ENCODE assay signal across 8 cellular contexts in the genomic region with DNA sequence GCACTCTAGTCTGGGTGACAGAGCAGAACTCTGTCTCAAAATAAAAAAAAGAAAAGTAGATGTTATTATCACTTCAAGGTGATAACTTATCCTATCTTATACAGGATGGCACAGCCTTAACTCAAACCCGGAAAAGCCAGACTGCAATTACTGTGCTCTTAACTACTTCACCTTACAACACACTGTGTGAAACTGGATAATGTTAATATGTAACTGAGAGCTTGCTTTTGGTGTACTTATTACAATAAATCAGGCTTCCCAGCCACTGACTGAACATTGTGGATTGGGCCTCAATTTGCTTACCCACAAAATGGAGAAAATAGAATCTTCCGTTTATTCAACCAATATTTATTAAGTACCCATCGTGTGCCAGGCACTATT. TPM values are rescaled to one million over a fixed set of nuclear protein-coding genes. Genes with fewer than 3 reads are reported as not detected.
DNase-seq lines count a peak whose midpoint lies in the region; ATAC-seq and TF ChIP-seq lines count a peak whose summit lies in the region.

No MANE protein-coding gene starts in this region.

- H3K4me3 ChIP-seq in SK-N-SH (ENCODE audit: low read depth in 2 of 2, low read length in 1 of 2), result peak overlapping the region; percentile 92 to 97; a peak in 2 of 4 replicates
- H3K4me3 ChIP-seq in OCI-LY1 (ENCODE audit: low read depth, low read length, poor library complexity, severe bottlenecking), result peak overlapping the region; percentile 97
- H3K4me3 ChIP-seq in endodermal cell (ENCODE audit: low read length), result peak overlapping the region; percentile 97
- no peak overlapping the region for H3K4me3 ChIP-seq in trophoblast cell (ENCODE audit: low read depth, low read length)

- DNase-seq in SK-N-SH (no peak), endodermal cell (no peak), trophoblast cell (no peak), NCI-H1436 treated with DMSO at 0.1 percent for 48 hours (lab: John Stamatoyannopoulos, UW) (no peak), NCI-H2171 treated with DMSO at 0.1 percent for 48 hours (lab: John Stamatoyannopoulos, UW) (no peak)

- ATAC-seq in SK-N-SH treated with all-trans-retinoic acid at 6 μM for 48 hours (no peak), HG03342 (IDR thresholded peaks at IDR 0.05; ENCODE audit: unreplicated experiment) (no peak)

- no peaks in the 10 kb centered on the region for H3K9me3 Mint-ChIP-seq in endodermal cell

- TF ChIP-seq RAD21 in SK-N-SH (IDR thresholded peaks at IDR 0.05; ENCODE audit: low read length), result no peak

- H3K79me2 ChIP-seq in SK-N-SH (ENCODE audit: insufficient read depth) (peaks cover 55% of the 10 kb centered on the region), OCI-LY1 (ENCODE audit: insufficient read depth, low read length) (peaks cover 42% of the 10 kb centered on the region), trophoblast cell (ENCODE audit: control insufficient read depth, insufficient read depth, low read length, poor library complexity) (no peaks in the 10 kb centered on the region)

- peaks cover 16% of the 10 kb centered on the region for H3K4me1 Mint-ChIP-seq in endodermal cell

- TF ChIP-seq CTCF in SK-N-SH (IDR thresholded peaks at IDR 0.05) (no peak), OCI-LY1 (IDR thresholded peaks at IDR 0.05; ENCODE audit: low read length) (no peak), endodermal cell (conservative IDR thresholded peaks at IDR 0.05) (no peak)

- H3F3A ChIP-seq in SK-N-SH (replicated peaks; ENCODE audit: insufficient read depth) (no peaks in the 10 kb centered on the region), OCI-LY1 (ENCODE audit: insufficient read depth, low read length) (no peaks in the 10 kb centered on the region)

- H2BK5ac ChIP-seq in trophoblast cell (ENCODE audit: low read depth, low read length, poor library complexity), result no peak overlapping the region

- H3K9me2 ChIP-seq in SK-N-SH (no peaks in the 10 kb centered on the region), OCI-LY1 (ENCODE audit: low read depth, low read length) (no peaks in the 10 kb centered on the region)

- peak overlapping the region; percentile 25 for H3K4ac ChIP-seq in trophoblast cell (ENCODE audit: low read depth, low read length)

- H3K27me3 Mint-ChIP-seq in endodermal cell (ENCODE audit: insufficient read depth), result no peaks in the 10 kb centered on the region

- 36% methylated on average over 3 of the region's 3 CpGs for WGBS in SK-N-SH (ENCODE audit: low lambda C conversion rate)
- WGBS in endodermal cell (ENCODE audit: insufficient coverage in 1 of 2, insufficient read length in 1 of 2), 2 experiments, result 70% methylated on average over 3 of the region's 3 CpGs; no CpG with 5 or more reads in 1 of the 2 experiments
- WGBS in trophoblast cell (ENCODE audit: extremely low coverage, insufficient coverage, insufficient read length), result no CpG with 5 or more reads among the region's 3 CpGs

- no peak overlapping the region for H2BK120ac ChIP-seq in trophoblast cell (ENCODE audit: insufficient read depth, low read length, poor library complexity)

- POLR2A ChIA-PET in SK-N-SH (lab: Yijun Ruan, JAX), result no interaction called here

- H3K27ac ChIP-seq in SK-N-SH (ENCODE audit: low read depth in 2 of 2, low read length in 1 of 2) (no peak overlapping the region), OCI-LY1 (ENCODE audit: low read depth, low read length, poor library complexity, severe bottlenecking) (peak overlapping the region; percentile 86), endodermal cell (ENCODE audit: low read depth, low read length) (no peak overlapping the region), trophoblast cell (ENCODE audit: low read depth, low read length) (no peak overlapping the region)

- H2BK12ac ChIP-seq in trophoblast cell (ENCODE audit: low read length), result no peak overlapping the region

- CTCF ChIA-PET in SK-N-SH (lab: Yijun Ruan, JAX), result no interaction called here

- peak overlapping the region; percentile 79 for H3K4me2 ChIP-seq in SK-N-SH
- peak overlapping the region; percentile 97 for H3K4me2 ChIP-seq in OCI-LY1 (ENCODE audit: low read length)
- no peak overlapping the region for H3K4me2 ChIP-seq in trophoblast cell (ENCODE audit: low read length)

- H2AK5ac ChIP-seq in trophoblast cell (ENCODE audit: low read length), result no peak overlapping the region

- no peak overlapping the region for H4K12ac ChIP-seq in trophoblast cell (ENCODE audit: low read depth, low read length)

- peaks cover 43% of the 10 kb centered on the region for H3K36me3 Mint-ChIP-seq in endodermal cell (ENCODE audit: low read depth)

- H3K36me3 ChIP-seq in SK-N-SH (replicated peaks in 1 of 2; ENCODE audit: control insufficient read depth in 1 of 2, insufficient read depth in 2 of 2, low read length in 1 of 2) (peaks cover 15% of the 10 kb centered on the region in 2 experiments), OCI-LY1 (ENCODE audit: insufficient read depth, low read length) (peaks cover 52% of the 10 kb centered on the region), endodermal cell (ENCODE audit: control insufficient read depth, insufficient read depth, low read length) (peaks cover 37% of the 10 kb centered on the region), trophoblast cell (ENCODE audit: control insufficient read depth in 1 of 2, insufficient read depth in 2 of 2, low read length in 2 of 2) (peaks cover 7 to 18% of the 10 kb centered on the region in 2 experiments)

- no peak overlapping the region for H3K27ac Mint-ChIP-seq in endodermal cell

- no peak overlapping the region for H4K8ac ChIP-seq in trophoblast cell (ENCODE audit: low read depth, low read length)

- H3K27me3 ChIP-seq in SK-N-SH (ENCODE audit: insufficient read depth) (no peaks in the 10 kb centered on the region), OCI-LY1 (ENCODE audit: insufficient read depth, low read length) (no peaks in the 10 kb centered on the region), endodermal cell (ENCODE audit: control insufficient read depth, insufficient read depth, low read length, poor library complexity, severe bottlenecking) (no peaks in the 10 kb centered on the region), trophoblast cell (ENCODE audit: insufficient read depth, low read length) (no peaks in the 10 kb centered on the region)

- H3K9ac ChIP-seq in SK-N-SH, result peak overlapping the region; percentile 92; the same call in 1 of the 2 replicates
- H3K9ac ChIP-seq in OCI-LY1 (ENCODE audit: low read length), result peak overlapping the region; percentile 99
- peak overlapping the region; percentile 97 for H3K9ac ChIP-seq in endodermal cell (ENCODE audit: extremely low read depth, low read length, poor library complexity, severe bottlenecking)
- H3K9ac ChIP-seq in trophoblast cell (ENCODE audit: low read length), result no peak overlapping the region

- H3K14ac ChIP-seq in trophoblast cell (ENCODE audit: low read length), result no peak overlapping the region

- no peaks in the 10 kb centered on the region for H3K9me3 ChIP-seq in SK-N-SH
- no peaks in the 10 kb centered on the region for H3K9me3 ChIP-seq in OCI-LY1 (ENCODE audit: low read length)
- no peaks in the 10 kb centered on the region for H3K9me3 ChIP-seq in endodermal cell (ENCODE audit: control insufficient read depth, low read length)
- H3K9me3 ChIP-seq in trophoblast cell (ENCODE audit: insufficient read depth, low read depth, low read length), result no peaks in the 10 kb centered on the region

- no peak for TF ChIP-seq EP300 in SK-N-SH (IDR thresholded peaks at IDR 0.05; ENCODE audit: borderline replicate concordance in 1 of 2, low read depth in 1 of 2, low read length in 1 of 2)

- H3K4me3 Mint-ChIP-seq in endodermal cell, result peak overlapping the region; percentile 96

- H4K91ac ChIP-seq in trophoblast cell (ENCODE audit: low read depth, low read length), result no peak overlapping the region

- H4K20me1 ChIP-seq in SK-N-SH (ENCODE audit: insufficient read depth) (no peaks in the 10 kb centered on the region), OCI-LY1 (ENCODE audit: insufficient read depth, low read length) (no peaks in the 10 kb centered on the region)

- H3K4me1 ChIP-seq in SK-N-SH (ENCODE audit: control insufficient read depth in 1 of 2, insufficient read depth in 2 of 2, low read depth in 1 of 2, low read length in 1 of 2) (peaks cover 6 to 14% of the 10 kb centered on the region in 2 experiments; a peak in 2 of 4 replicates), OCI-LY1 (ENCODE audit: insufficient read depth, low read length, severe bottlenecking) (peaks cover 30% of the 10 kb centered on the region), endodermal cell (ENCODE audit: control insufficient read depth, insufficient read depth, low read length) (no peaks in the 10 kb centered on the region), trophoblast cell (ENCODE audit: control insufficient read depth in 1 of 2, insufficient read depth in 2 of 2, low read length in 2 of 2) (no peaks in the 10 kb centered on the region)

- H3K79me1 ChIP-seq in trophoblast cell (ENCODE audit: low read length), result peaks cover 5% of the 10 kb centered on the region

- H3K18ac ChIP-seq in trophoblast cell (ENCODE audit: low read length), result no peak overlapping the region

- no peak overlapping the region for H3K23ac ChIP-seq in trophoblast cell (ENCODE audit: low read length)

- H2AFZ ChIP-seq in SK-N-SH (ENCODE audit: low read depth) (peak overlapping the region; percentile 90; the same call in 1 of the 2 replicates), OCI-LY1 (ENCODE audit: low read length) (no peak overlapping the region), trophoblast cell (ENCODE audit: insufficient read depth, low read length, poor library complexity) (no peak overlapping the region)

RNA-seq across cellular contexts. Expression of a gene that starts 1.4 kb away (rescaled TPM):
- polyA plus RNA-seq in SK-N-SH (2012; rRNA removed), result 4.9 and 5.2 TPM in 2 replicates
- 3.8 and 5.1 TPM in 2 replicates for polyA plus RNA-seq in SK-N-SH (2012; cell fraction: cytosol; rRNA removed)
- 3.9 and 4.9 TPM in 2 replicates for polyA plus RNA-seq in SK-N-SH (2012; cell fraction: nucleus; rRNA removed)
- total RNA-seq in endodermal cell, result 10 to 100 TPM; 23.0 to 25.5 TPM
- polyA plus RNA-seq in endodermal cell (2013, experiment 1 of 2), result 24.6 TPM
- polyA plus RNA-seq in endodermal cell (2013, experiment 2 of 2), result 22.5 TPM
- polyA plus RNA-seq in trophoblast cell (2013), result 11.3 and 11.6 TPM in 2 replicates

RNA-seq across cellular contexts. Expression of a gene that starts 1.6 kb away (rescaled TPM):
- 20.4 and 24.3 TPM in 2 replicates for polyA plus RNA-seq in SK-N-SH (2012; rRNA removed)
- 13.8 and 16.8 TPM in 2 replicates for polyA plus RNA-seq in SK-N-SH (2012; cell fraction: cytosol; rRNA removed)
- 45.4 and 52.8 TPM in 2 replicates for polyA plus RNA-seq in SK-N-SH (2012; cell fraction: nucleus; rRNA removed)
- 10 to 100 TPM; 72.7 to 74.3 TPM for total RNA-seq in endodermal cell
- 47.3 TPM for polyA plus RNA-seq in endodermal cell (2013, experiment 1 of 2)
- 42.2 TPM for polyA plus RNA-seq in endodermal cell (2013, experiment 2 of 2)
- polyA plus RNA-seq in trophoblast cell (2013), result 58.2 and 60.9 TPM in 2 replicates

RNA-seq across cellular contexts. Expression of a gene that starts 36.8 kb away (rescaled TPM):
- 16.6 and 18.7 TPM in 2 replicates for polyA plus RNA-seq in SK-N-SH (2012; rRNA removed)
- polyA plus RNA-seq in SK-N-SH (2012; cell fraction: cytosol; rRNA removed), result 9.5 and 11.7 TPM in 2 replicates
- polyA plus RNA-seq in SK-N-SH (2012; cell fraction: nucleus; rRNA removed), result 50.3 and 56.0 TPM in 2 replicates
- total RNA-seq in endodermal cell, result 10 to 100 TPM; 32.7 to 50.1 TPM
- polyA plus RNA-seq in endodermal cell (2013, experiment 1 of 2), result 18.5 TPM
- 15.8 TPM for polyA plus RNA-seq in endodermal cell (2013, experiment 2 of 2)
- polyA plus RNA-seq in trophoblast cell (2013), result 20.1 and 21.0 TPM in 2 replicates
